Comparison of ENCODE assay signal across 8 cellular contexts in genomic region chr2:177618270-177619253, GRCh38.
DNase-seq lines count a peak whose midpoint lies in the region; ATAC-seq and TF ChIP-seq lines count a peak whose summit lies in the region.

No MANE protein-coding gene starts in this region.

- no peaks in the 10 kb centered on the region for H3K36me3 ChIP-seq in thymus (ENCODE audit: control insufficient read depth, insufficient read depth)

- TF ChIP-seq CTCF in GM10248 (IDR thresholded peaks at IDR 0.05; ENCODE audit: control extremely low read depth, extremely low read depth, low read depth, missing control alignments) (no peak), osteocyte (IDR thresholded peaks at IDR 0.05) (no peak)

- WGBS in thymus = 6% methylated on average over 76 of the region's 76 CpGs

- H3K9me3 Mint-ChIP-seq in activated naive CD8-positive, alpha-beta T cell treated with anti-CD3 and anti-CD28 coated beads, Interleukin-2, amount 10 ng/mL, durations not matched to agents 7 days and 5 days = peaks cover 5% of the 10 kb centered on the region
- H3K9me3 Mint-ChIP-seq in osteocyte (ENCODE audit: unreplicated experiment) = peaks cover 14% of the 10 kb centered on the region

- peak overlapping the region; percentile 96 for H3K27ac ChIP-seq in thymus (ENCODE audit: low read depth)

- no peaks in the 10 kb centered on the region for H3K4me1 Mint-ChIP-seq in activated naive CD8-positive, alpha-beta T cell treated with anti-CD3 and anti-CD28 coated beads, Interleukin-2, amount 10 ng/mL, durations not matched to agents 7 days and 5 days
- H3K4me1 Mint-ChIP-seq in osteocyte (ENCODE audit: unreplicated experiment) = no peaks in the 10 kb centered on the region

- CTCF ChIA-PET in GM10248 (lab: Yijun Ruan, JAX) = interaction anchor here (1.6 to 3.4 kb wide), 2 partner anchors 13 to 14 kb away, joined by 4 to 17 read pairs; no protein-coding TSS in a partner anchor

- POLR2A ChIA-PET in GM10248 (lab: Yijun Ruan, JAX) = no interaction called here
- POLR2A ChIA-PET in activated naive CD8-positive, alpha-beta T cell treated with anti-CD3 and anti-CD28 coated beads, Interleukin-2, amount 10 ng/mL, durations not matched to agents 7 days and 5 days (lab: Charles Lee) = no interaction called here

- H3K4me3 Mint-ChIP-seq in activated naive CD8-positive, alpha-beta T cell treated with anti-CD3 and anti-CD28 coated beads, Interleukin-2, amount 10 ng/mL, durations not matched to agents 7 days and 5 days = peak overlapping the region; percentile 89
- H3K4me3 Mint-ChIP-seq in osteocyte (ENCODE audit: unreplicated experiment) = peak overlapping the region; percentile 89

- H3K27ac Mint-ChIP-seq in activated naive CD8-positive, alpha-beta T cell treated with anti-CD3 and anti-CD28 coated beads, Interleukin-2, amount 10 ng/mL, durations not matched to agents 7 days and 5 days = peak overlapping the region; percentile 94
- peak overlapping the region; percentile 99 for H3K27ac Mint-ChIP-seq in osteocyte (ENCODE audit: unreplicated experiment)

- peaks cover 20% of the 10 kb centered on the region for H3K27me3 Mint-ChIP-seq in activated naive CD8-positive, alpha-beta T cell treated with anti-CD3 and anti-CD28 coated beads, Interleukin-2, amount 10 ng/mL, durations not matched to agents 7 days and 5 days
- H3K27me3 Mint-ChIP-seq in osteocyte (ENCODE audit: unreplicated experiment) = peaks cover 10% of the 10 kb centered on the region

- H3K4me3 ChIP-seq in thymus (ENCODE audit: low read length) = peak overlapping the region; percentile 85

- intact Hi-C loops in Right ventricle myocardium inferior (cut with DNase I) = loop anchor here (5.0 kb wide), 1 partner anchor 66 kb away; a partner anchor contains a TSS

- peak; percentile 99 for ATAC-seq in HG02588 (IDR thresholded peaks at IDR 0.05; ENCODE audit: unreplicated experiment)
- ATAC-seq in activated naive CD8-positive, alpha-beta T cell treated with anti-CD3 and anti-CD28 coated beads, Interleukin-2, amount 10 ng/mL, durations not matched to agents 7 days and 5 days (ENCODE audit: low read depth) = peak; percentile 94
- peak; percentile 97 for ATAC-seq in Right ventricle myocardium inferior

- H3K36me3 Mint-ChIP-seq in activated naive CD8-positive, alpha-beta T cell treated with anti-CD3 and anti-CD28 coated beads, Interleukin-2, amount 10 ng/mL, durations not matched to agents 7 days and 5 days = peaks cover 2% of the 10 kb centered on the region
- peaks cover 2% of the 10 kb centered on the region for H3K36me3 Mint-ChIP-seq in osteocyte (ENCODE audit: unreplicated experiment)

- peak; percentile 90 for DNase-seq in GM10248 (ENCODE audit: extremely low spot score)
- DNase-seq in NCI-H1092 (lab: John Stamatoyannopoulos, UW) = peak; percentile 80
- DNase-seq in SKM-1 (lab: John Stamatoyannopoulos, UW; ENCODE audit: unreplicated experiment) = peak; percentile 79
- peak; percentile 88 for DNase-seq in activated naive CD8-positive, alpha-beta T cell treated with anti-CD3 and anti-CD28 coated beads, Interleukin-2, amount 10 ng/mL, durations not matched to agents 7 days and 5 days
- peak; percentile 97 for DNase-seq in Right ventricle myocardium inferior (ENCODE audit: missing footprints)
- DNase-seq in osteocyte (ENCODE audit: extremely low spot score, unreplicated experiment) = peak; percentile 95

- H3K9me3 ChIP-seq in thymus (ENCODE audit: control insufficient read depth) = no peaks in the 10 kb centered on the region

- H3K4me1 ChIP-seq in thymus (ENCODE audit: control insufficient read depth, insufficient read depth, low read length) = peaks cover 4% of the 10 kb centered on the region

- H3K27me3 ChIP-seq in thymus (ENCODE audit: control insufficient read depth, insufficient read depth) = no peaks in the 10 kb centered on the region

Comparison
In these comparisons a context has a peak if more than half of its experiments do, and no peak if none do; other contexts are left out.
1. Peak in every context shown above with its lines: DNase-seq, ATAC-seq, H3K4me3 ChIP-seq and H3K27ac ChIP-seq.